Comparison of ENCODE assay signal across 10 cellular contexts in genomic region chr5:72328172-72328571, GRCh38. TPM values are rescaled to one million over a fixed set of nuclear protein-coding genes. Genes with fewer than 3 reads are reported as not detected.
DNase-seq lines count a peak whose midpoint lies in the region; ATAC-seq, FAIRE-seq and TF ChIP-seq lines count a peak whose summit lies in the region.
"Had no signal": no experiment of that assay in that cellular context is flagged by ENCODE, and none has a peak within 500 bp of the region (broad histone marks: within the 10 kb centered on the region; RNA-seq: fewer than 3 reads in every experiment).

No MANE protein-coding gene starts in this region.

- peak; percentile 80 for FAIRE-seq in RCC 7860 (lab: Jason Lieb, UNC)

- no peak overlapping the region for H3K4me3 ChIP-seq in fibroblast of the aortic adventitia (ENCODE audit: low read depth, low read length)

- no peak for TF ChIP-seq CTCF in fibroblast of the aortic adventitia (IDR thresholded peaks at IDR 0.05; ENCODE audit: insufficient read depth, low read length)

- ATAC-seq in HG03520 (IDR thresholded peaks at IDR 0.05; ENCODE audit: unreplicated experiment) (no peak), GM21360 (IDR thresholded peaks at IDR 0.05; ENCODE audit: unreplicated experiment) (no peak)

- DNase-seq in NCI-H524 (lab: John Stamatoyannopoulos, UW) (peak; percentile 24 to 38), NCI-H524 treated with DMSO at 0.1 percent for 48 hours (lab: John Stamatoyannopoulos, UW) (no peak), RCC 7860 (ENCODE audit: low spot score) (peak; percentile 54), fibroblast of the aortic adventitia (ENCODE audit: low read depth) (peak; percentile 74), stromal cell of bone marrow (ENCODE audit: low read depth) (peak; percentile 77)
- DNase-seq in activated CD4-positive, alpha-beta T cell treated with anti-CD3 and anti-CD28 coated beads, Interleukin-2, amount 50 U/mL, for 1 hour = no peak
- DNase-seq: activated CD4-positive, alpha-beta T cell treated with anti-CD3 and anti-CD28 coated beads, Interleukin-2, amount 50 U/mL, for 48 hours; NCI-H748 treated with DMSO at 0.1 percent for 48 hours had no signal

RNA-seq across cellular contexts. Expression of gene PTCD2, which starts 8.0 kb away (rescaled TPM):
- 13.1 and 13.6 TPM in 2 replicates for total RNA-seq in fibroblast of the aortic adventitia (ENCODE audit: low replicate concordance)

RNA-seq across cellular contexts. Expression of gene MRPS27, which starts 8.1 kb away (rescaled TPM):
- total RNA-seq in fibroblast of the aortic adventitia (ENCODE audit: low replicate concordance) = 80.6 and 83.6 TPM in 2 replicates

Comparison
In these comparisons a context has a peak if more than half of its experiments do, and no peak if none do; other contexts are left out.
1. DNase-seq: peak in NCI-H524 (2 of 2), RCC 7860 (single experiment), fibroblast of the aortic adventitia (single experiment) and stromal cell of bone marrow (single experiment); none in NCI-H524 treated with DMSO at 0.1 percent for 48 hours (single experiment) and activated CD4-positive, alpha-beta T cell treated with anti-CD3 and anti-CD28 coated beads, Interleukin-2, amount 50 U/mL, for 1 hour (single experiment).